In the genomic region with DNA sequence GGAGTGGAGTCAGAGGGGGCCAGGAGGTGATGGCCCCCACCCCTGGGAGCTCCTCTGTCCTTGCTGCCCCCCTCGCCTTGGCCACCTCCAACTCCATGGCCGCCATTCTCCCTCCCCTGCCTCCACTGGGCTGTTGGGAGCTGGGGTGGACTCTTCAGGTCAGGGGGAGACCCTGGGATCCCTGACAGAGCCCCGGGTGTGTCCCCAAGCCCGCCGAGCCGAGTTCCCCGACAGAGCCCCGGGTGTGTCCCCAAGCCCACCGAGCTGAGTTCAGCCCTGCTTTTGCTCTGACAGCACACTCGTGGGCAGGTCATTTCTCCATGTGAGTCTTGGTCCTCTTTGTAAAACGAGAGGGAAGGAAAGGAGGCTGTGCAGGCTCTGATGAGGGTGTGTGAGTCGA, we compare ENCODE assay signal across 10 cellular contexts. TPM values are rescaled to one million over a fixed set of nuclear protein-coding genes. Genes with fewer than 3 reads are reported as not detected.
"Had no signal": no experiment of that assay in that cellular context is flagged by ENCODE, and none has a peak within 500 bp of the region (broad histone marks: within the 10 kb centered on the region; RNA-seq: fewer than 3 reads in every experiment).

No MANE protein-coding gene starts in this region.

- H3K4me3 ChIP-seq: GM23248, HAP-1 had no signal

- H3K4me1 ChIP-seq: HAP-1 had no signal

- H3K9ac ChIP-seq: GM23248, KMS-11 had no signal

- H3K9me3 ChIP-seq: HAP-1 had no signal

- DNase-seq: GM23248, GOT3, HFFc6, KBM-7 had no signal

- H3K36me3 ChIP-seq: HAP-1 had no signal

- H3K27ac ChIP-seq: GM23248, HL-60, KMS-11 had no signal

- H2AFZ ChIP-seq: GM23248 had no signal

- H3K4me2 ChIP-seq: KMS-11 had no signal

- FAIRE-seq: H54, HepG2 had no signal

- ATAC-seq: HCT116, HepG2 had no signal

RNA-seq across cellular contexts. Expression of a gene that starts 13.2 kb away (rescaled TPM):
- total RNA-seq: GM23248, HepG2, HFFc6 had no signal
- polyA plus RNA-seq: GM23248, HepG2 had no signal
